ENCODE assay signal across 7 cellular contexts in genomic region chr2:189661148-189661956, GRCh38. TPM values are rescaled to one million over a fixed set of nuclear protein-coding genes. Genes with fewer than 3 reads are reported as not detected.
A peak's percentile ranks its signal among the peaks of the same experiment; 100 is the strongest.
DNase-seq lines count a peak whose midpoint lies in the region; ATAC-seq and TF ChIP-seq lines count a peak whose summit lies in the region.

TSS of gene ASNSD1 (plus strand) at chr2:189661459. CDS start at chr2:189666133, 4,674 bp downstream.

- H3K9me3 ChIP-seq in hepatocyte (ENCODE audit: low read depth), result no peaks in the 10 kb centered on the region

- H3K27ac ChIP-seq in hepatocyte, result peak within 1 kb of the TSS; percentile 74

- no peaks in the 10 kb centered on the region for H3K9me2 ChIP-seq in hepatocyte (replicated peaks; ENCODE audit: insufficient read depth)

- TF ChIP-seq CTCF in hepatocyte (IDR thresholded peaks at IDR 0.05; ENCODE audit: poor library complexity), result peak; percentile 100

- ATAC-seq in GM18505 (IDR thresholded peaks at IDR 0.05; ENCODE audit: unreplicated experiment) (peak; percentile 89), HG02973 (IDR thresholded peaks at IDR 0.05; ENCODE audit: unreplicated experiment) (peak; percentile 90)

- peak within 1 kb of the TSS; percentile 95 for H3K4me2 ChIP-seq in hepatocyte

- peaks cover 40% of the 10 kb centered on the region for H3K79me2 ChIP-seq in hepatocyte

- no peaks in the 10 kb centered on the region for H4K20me1 ChIP-seq in hepatocyte (ENCODE audit: insufficient read depth, poor library complexity, severe bottlenecking)

- H2AFZ ChIP-seq in hepatocyte, result peak within 1 kb of the TSS; percentile 77

- TF ChIP-seq POLR2A in GM18505 (IDR thresholded peaks at IDR 0.05; ENCODE audit: borderline replicate concordance, extremely low read depth, insufficient read depth, insufficient read length), result peak; percentile 96

- no peaks in the 10 kb centered on the region for H3K36me3 ChIP-seq in hepatocyte (replicated peaks; ENCODE audit: insufficient read depth, low read depth)

- H3K4me3 ChIP-seq in hepatocyte, result peak within 1 kb of the TSS; percentile 45

- under 1% methylated on average over 46 of the region's 46 CpGs for WGBS in hepatocyte (ENCODE audit: low lambda C conversion rate, missing lambda C conversion rate)

- DNase-seq in NCI-H1930 (lab: John Stamatoyannopoulos, UW) (peak; percentile 97 to 98), T-helper 22 cell (ENCODE audit: low read depth) (peak; percentile 99), astrocyte of the hippocampus (ENCODE audit: low read depth, low spot score) (peak; percentile 100), hepatocyte (ENCODE audit: low spot score) (peak; percentile 100), renal cortical epithelial cell (ENCODE audit: low read depth) (peak; percentile 100)

- H3K27me3 ChIP-seq in hepatocyte, result no peaks in the 10 kb centered on the region

- peaks cover 15% of the 10 kb centered on the region for H3K4me1 ChIP-seq in hepatocyte (ENCODE audit: insufficient read depth)

RNA-seq across cellular contexts. Expression of gene ASNSD1, which starts in this region (rescaled TPM):
- total RNA-seq in hepatocyte (64.7 and 66.9 TPM in 2 replicates), renal cortical epithelial cell (64.9 and 65.6 TPM in 2 replicates)
- 38.4 and 41.0 TPM in 2 replicates for polyA plus RNA-seq in hepatocyte

Comparison
In these comparisons a context has a peak if more than half of its experiments do, and no peak if none do; other contexts are left out.
1. Peak in every context shown above with its lines: DNase-seq, ATAC-seq, H3K4me3 ChIP-seq and H3K27ac ChIP-seq.